18 cellular contexts compared by ENCODE assay signal in genomic region chr3:70614111-70614510, GRCh38.
"Had no signal": no experiment of that assay in that cellular context is flagged by ENCODE, and none has a peak within 500 bp of the region (broad histone marks: within the 10 kb centered on the region; RNA-seq: fewer than 3 reads in every experiment).

No MANE protein-coding gene starts in this region.

- H3K4me3 ChIP-seq: dorsolateral prefrontal cortex, gastroesophageal sphincter, sigmoid colon, smooth muscle cell, stomach, suprapubic skin, tibial nerve had no signal

- H3K9me3 ChIP-seq: gastroesophageal sphincter, sigmoid colon, suprapubic skin had no signal

- H3K4me1 ChIP-seq: gastroesophageal sphincter, sigmoid colon, stomach, suprapubic skin had no signal

- H3K36me3 ChIP-seq: gastroesophageal sphincter, sigmoid colon, stomach, suprapubic skin, tibial nerve, WERI-Rb-1 had no signal

- ATAC-seq: gastroesophageal sphincter; left colon; stimulated activated memory B cell treated with anti-CD40 and anti-IgM and Interleukin-4, amounts not matched to agents 10 μg/mL and 1 μg/mL and 100 μg/mL, for 72 hours had no signal

- H3K27ac ChIP-seq: dorsolateral prefrontal cortex, epithelial cell of prostate, gastroesophageal sphincter, sigmoid colon, stomach, suprapubic skin, tibial nerve, WERI-Rb-1 had no signal

- H3K27me3 ChIP-seq: gastroesophageal sphincter, sigmoid colon, stomach, tibial nerve had no signal

- DNase-seq: activated naive CD4-positive, alpha-beta T cell; activated T-cell treated with anti-CD3 and anti-CD28 coated beads, Interleukin-2, amount 50 U/mL, for 1 hour; central memory CD4-positive, alpha-beta T cell; dorsolateral prefrontal cortex; head of caudate nucleus; left colon; mesenchymal stem cell; nucleus accumbens; sigmoid colon; stimulated activated CD4-positive, alpha-beta T cell treated with anti-CD3 and anti-CD28 coated beads, Interleukin-15, amount 100 ng/mL, for 24 hours; stomach; WERI-Rb-1 had no signal
